ENCODE assay signal across 8 cellular contexts in genomic region chr5:43019615-43020293, GRCh38. TPM values are rescaled to one million over a fixed set of nuclear protein-coding genes. Genes with fewer than 3 reads are reported as not detected.
DNase-seq lines count a peak whose midpoint lies in the region; ATAC-seq, FAIRE-seq and TF ChIP-seq lines count a peak whose summit lies in the region.

No MANE protein-coding gene starts in this region.

- no peak overlapping the region for H3K56ac ChIP-seq in H1 (replicated peaks; ENCODE audit: insufficient read length, low read depth, low read length)

- H3K4me3 Mint-ChIP-seq in CD4-positive, CD25-positive, alpha-beta regulatory T cell = peak overlapping the region; percentile 99
- peak overlapping the region; percentile 96 to 99 (median 99) for H3K4me3 Mint-ChIP-seq in naive B cell
- H3K4me3 Mint-ChIP-seq in stimulated activated naive CD8-positive, alpha-beta T cell treated with anti-CD3 and anti-CD28 coated beads, Interleukin-15, amount 100 ng/mL, for 72 hours = peak overlapping the region; percentile 90 to 95

- CTCF ChIA-PET in H1 (lab: Charles Lee; ENCODE audit: partially characterized antibody) = interaction anchor here (0.7 to 3.9 kb wide), 18 partner anchors 9 to 210 kb away, joined by 3 to 25 read pairs (median 5); partner anchors contain the start of gene ZNF131

- no peaks in the 10 kb centered on the region for H3K9me3 ChIP-seq in CD4-positive, CD25-positive, alpha-beta regulatory T cell (ENCODE audit: control insufficient read depth in 2 of 2, low read length in 2 of 2)
- H3K9me3 ChIP-seq in H1 (ENCODE audit: insufficient read depth in 2 of 2, low read depth in 1 of 2, low read length in 1 of 2) = no peaks in the 10 kb centered on the region

- peak; percentile 37 to 71 (median 53) for TF ChIP-seq CTCF in H1 (IDR thresholded peaks at IDR 0.05; ENCODE audit: control extremely low read depth in 1 of 3, insufficient read depth in 1 of 3, low read depth in 1 of 3, low read length in 3 of 3)

- no peak overlapping the region for H4K8ac ChIP-seq in H1 (ENCODE audit: extremely low read depth, insufficient read depth, low read length)

- peaks cover 11% of the 10 kb centered on the region; the same call in 1 of the 2 replicates for H3K23me2 ChIP-seq in H1 (ENCODE audit: low read depth, low read length)

- H2BK15ac ChIP-seq in H1 (ENCODE audit: low read length) = no peak overlapping the region

- H2BK20ac ChIP-seq in H1 (ENCODE audit: low read length) = no peak overlapping the region

- no peak overlapping the region for H3K23ac ChIP-seq in H1 (ENCODE audit: insufficient read length)

- peaks cover 13% of the 10 kb centered on the region for H3K27me3 Mint-ChIP-seq in CD4-positive, CD25-positive, alpha-beta regulatory T cell
- H3K27me3 Mint-ChIP-seq in naive B cell = no peaks in the 10 kb centered on the region
- H3K27me3 Mint-ChIP-seq in stimulated activated naive CD8-positive, alpha-beta T cell treated with anti-CD3 and anti-CD28 coated beads, Interleukin-15, amount 100 ng/mL, for 72 hours = no peaks in the 10 kb centered on the region

- no peaks in the 10 kb centered on the region for H3K36me3 ChIP-seq in CD4-positive, CD25-positive, alpha-beta regulatory T cell (ENCODE audit: control insufficient read depth, insufficient read depth, low read length)
- H3K36me3 ChIP-seq in H1 (ENCODE audit: control insufficient read depth in 2 of 4, insufficient read depth in 4 of 4, low read length in 3 of 4) = no peaks in the 10 kb centered on the region

- peak; percentile 80 to 98 (median 91) for DNase-seq in CD4-positive, CD25-positive, alpha-beta regulatory T cell
- DNase-seq in NCI-H526 treated with DMSO at 0.1 percent for 48 hours (lab: John Stamatoyannopoulos, UW) (peak; percentile 94), H1 (ENCODE audit: low read depth in 1 of 2, low spot score in 2 of 2) (no peak), naive B cell (peak; percentile 87)
- peak; percentile 79 to 85 for DNase-seq in activated CD4-positive, alpha-beta T cell treated with anti-CD3 and anti-CD28 coated beads, Interleukin-2, amount 50 U/mL, for 4 hours
- DNase-seq in stimulated activated naive CD8-positive, alpha-beta T cell treated with anti-CD3 and anti-CD28 coated beads, Interleukin-15, amount 100 ng/mL, for 72 hours = peak; percentile 81 to 90

- H3K14ac ChIP-seq in H1 (ENCODE audit: insufficient read length) = no peak overlapping the region

- H4K91ac ChIP-seq in H1 (replicated peaks; ENCODE audit: insufficient read length, low read length) = no peak overlapping the region

- peak overlapping the region; percentile 97 for H3K4me3 ChIP-seq in CD4-positive, CD25-positive, alpha-beta regulatory T cell (ENCODE audit: low read depth, low read length)
- H3K4me3 ChIP-seq in H1 (ENCODE audit: extremely low read depth in 1 of 4, insufficient read depth in 2 of 4, low read depth in 3 of 4, low read length in 4 of 4) = peak overlapping the region in 1 of 4 experiments; percentile 16; a peak in 1 of 8 replicates

- peak in 1 of 2 experiments; percentile 29; a peak in 2 of 4 replicates for TF ChIP-seq RAD21 in H1 (IDR thresholded peaks at IDR 0.05 in 1 of 2, conservative IDR thresholded peaks at IDR 0.05 in 1 of 2; ENCODE audit: low read depth in 2 of 2, low read length in 2 of 2)

- H3K4me2 ChIP-seq in H1 (ENCODE audit: insufficient read depth in 1 of 2, low read depth in 2 of 2, low read length in 2 of 2) = peak overlapping the region; percentile 23 to 90; a peak in 2 of 4 replicates

- no peak overlapping the region for H2AK5ac ChIP-seq in H1 (ENCODE audit: low read depth, low read length)

- no peak overlapping the region for H4K5ac ChIP-seq in H1 (ENCODE audit: insufficient read length, low read depth, low read length)

- peak overlapping the region; percentile 96 for H3K27ac ChIP-seq in CD4-positive, CD25-positive, alpha-beta regulatory T cell (ENCODE audit: insufficient read depth, low read length, poor library complexity, severe bottlenecking)
- no peak overlapping the region for H3K27ac ChIP-seq in H1 (ENCODE audit: low read depth, low read length)

- no peaks in the 10 kb centered on the region for H3K9me3 Mint-ChIP-seq in CD4-positive, CD25-positive, alpha-beta regulatory T cell
- H3K9me3 Mint-ChIP-seq in naive B cell = peaks cover 0 to 3% (median 0%) of the 10 kb centered on the region in 7 donors
- H3K9me3 Mint-ChIP-seq in stimulated activated naive CD8-positive, alpha-beta T cell treated with anti-CD3 and anti-CD28 coated beads, Interleukin-15, amount 100 ng/mL, for 72 hours = no peaks in the 10 kb centered on the region

- peak; percentile 68 to 75 for ATAC-seq in CD4-positive, CD25-positive, alpha-beta regulatory T cell (ENCODE audit: low read depth in 2 of 2)
- ATAC-seq in GM19395 (IDR thresholded peaks at IDR 0.05; ENCODE audit: unreplicated experiment) (peak; percentile 79), HG03457 (IDR thresholded peaks at IDR 0.05; ENCODE audit: unreplicated experiment) (peak; percentile 69), naive B cell (ENCODE audit: low read depth in 2 of 2) (peak; percentile 64 to 69)
- ATAC-seq in stimulated activated naive CD8-positive, alpha-beta T cell treated with anti-CD3 and anti-CD28 coated beads, Interleukin-15, amount 100 ng/mL, for 72 hours = peak; percentile 80

- no peak overlapping the region for H3K4ac ChIP-seq in H1 (replicated peaks; ENCODE audit: insufficient read length, low read depth, low read length)

- H3K79me1 ChIP-seq in H1 (ENCODE audit: low read depth, low read length) = no peaks in the 10 kb centered on the region

- no peaks in the 10 kb centered on the region for H3K36me3 Mint-ChIP-seq in CD4-positive, CD25-positive, alpha-beta regulatory T cell
- H3K36me3 Mint-ChIP-seq in naive B cell = peaks cover 0 to 3% of the 10 kb centered on the region in 2 donors

- no peaks in the 10 kb centered on the region for H3K79me2 ChIP-seq in H1 (ENCODE audit: control insufficient read depth in 1 of 2, insufficient read depth in 2 of 2, low read length in 2 of 2)

- no peaks in the 10 kb centered on the region for H3K27me3 ChIP-seq in CD4-positive, CD25-positive, alpha-beta regulatory T cell (ENCODE audit: control insufficient read depth, insufficient read depth, low read length)
- peaks cover 49 to 97% (median 86%) of the 10 kb centered on the region in 4 experiments for H3K27me3 ChIP-seq in H1 (replicated peaks in 1 of 4; ENCODE audit: control insufficient read depth in 3 of 4, extremely low read depth in 1 of 4, insufficient read depth in 3 of 4, low read length in 3 of 4)

- no peak overlapping the region for H2AFZ ChIP-seq in H1 (ENCODE audit: low read length)

- peaks cover 6 to 59% (median 40%) of the 10 kb centered on the region in 4 donors for H3K4me1 Mint-ChIP-seq in CD4-positive, CD25-positive, alpha-beta regulatory T cell
- H3K4me1 Mint-ChIP-seq in naive B cell = peaks cover 38 to 43% (median 39%) of the 10 kb centered on the region in 3 donors
- peaks cover 32% of the 10 kb centered on the region for H3K4me1 Mint-ChIP-seq in stimulated activated naive CD8-positive, alpha-beta T cell treated with anti-CD3 and anti-CD28 coated beads, Interleukin-15, amount 100 ng/mL, for 72 hours

- H3K4me1 ChIP-seq in CD4-positive, CD25-positive, alpha-beta regulatory T cell (ENCODE audit: control insufficient read depth, insufficient read depth, low read length, poor library complexity, severe bottlenecking) = peaks cover 55% of the 10 kb centered on the region
- peaks cover 4 to 23% (median 12%) of the 10 kb centered on the region in 4 experiments; a peak in 6 of 7 replicates for H3K4me1 ChIP-seq in H1 (replicated peaks in 1 of 4; ENCODE audit: control insufficient read depth in 3 of 4, insufficient read depth in 4 of 4, low read length in 3 of 4)

- H2BK12ac ChIP-seq in H1 (ENCODE audit: low read depth, low read length) = no peak overlapping the region

- no peak overlapping the region for H3K9ac ChIP-seq in H1 (replicated peaks in 1 of 4; ENCODE audit: extremely low read depth in 1 of 4, low read depth in 3 of 4, low read length in 3 of 4)

- H2BK120ac ChIP-seq in H1 (replicated peaks; ENCODE audit: low read depth, low read length) = no peak overlapping the region

- no peak for TF ChIP-seq EP300 in H1 (IDR thresholded peaks at IDR 0.05; ENCODE audit: borderline replicate concordance in 1 of 2, low read depth in 2 of 2, low read length in 2 of 2)

- FAIRE-seq in H1 (lab: Jason Lieb, UNC) = no peak

- peak overlapping the region; percentile 99 to 100 (median 100) for H3K27ac Mint-ChIP-seq in CD4-positive, CD25-positive, alpha-beta regulatory T cell
- peak overlapping the region; percentile 99 to 100 (median 100) for H3K27ac Mint-ChIP-seq in naive B cell
- H3K27ac Mint-ChIP-seq in stimulated activated naive CD8-positive, alpha-beta T cell treated with anti-CD3 and anti-CD28 coated beads, Interleukin-15, amount 100 ng/mL, for 72 hours = peak overlapping the region; percentile 97 to 98

- H4K20me1 ChIP-seq in H1 (replicated peaks in 1 of 2; ENCODE audit: control insufficient read depth in 1 of 2, insufficient read depth in 2 of 2, low read length in 2 of 2) = peaks cover 9 to 16% of the 10 kb centered on the region in 2 experiments

- no peak for TF ChIP-seq POLR2A in H1 (IDR thresholded peaks at IDR 0.05; ENCODE audit: control extremely low read depth in 1 of 2, low read depth in 2 of 2, low read length in 2 of 2)

- POLR2A ChIA-PET in H1 (lab: Charles Lee; ENCODE audit: partially characterized antibody) = interaction anchor here (0.6 to 2.7 kb wide), 4 partner anchors 19 to 93 kb away, joined by 3 to 17 read pairs (median 6); no protein-coding TSS in a partner anchor

- WGBS in H1 (ENCODE audit: extremely low coverage in 1 of 2, insufficient coverage in 1 of 2, insufficient read length in 1 of 2, insufficient replicate concordance in 2 of 2, low coverage in 1 of 2, low lambda C conversion rate in 2 of 2, missing lambda C conversion rate in 1 of 2), 2 experiments = 5% methylated on average over 36 of the region's 36 CpGs; no CpG with 5 or more reads in 1 of the 2 experiments

- H2BK5ac ChIP-seq in H1 (ENCODE audit: low read depth, low read length) = no peak overlapping the region

- H3K18ac ChIP-seq in H1 (ENCODE audit: extremely low read depth, low read length) = no peak overlapping the region

TF ChIP-seq in H1, 55 proteins besides CTCF, POLR2A, EP300 and RAD21 (continues in another document):
- no peak for TF ChIP-seq CHD1 (IDR thresholded peaks at IDR 0.05; ENCODE audit: low read depth, low read length)

RNA-seq across cellular contexts. Expression of gene ANXA2R, which starts 20.4 kb away (rescaled TPM):
- total RNA-seq in CD4-positive, CD25-positive, alpha-beta regulatory T cell = 38.7 TPM
- polyA plus RNA-seq in CD4-positive, CD25-positive, alpha-beta regulatory T cell = 10 to 100 TPM; 35.8 to 69.7 (median 55.7) TPM
- 0.17 and 0.29 TPM in 2 replicates for total RNA-seq in H1 (2021; fragmentation: NEBNext Ultra II Directional; extraction: Animal tissue kit (Norgen Biotek cat#: 25700))
- 0.08 and 0.11 TPM in 2 replicates for polyA plus RNA-seq in H1 (2011; rRNA removed)
- 0.14 TPM for polyA plus RNA-seq in H1 (2011; cell fraction: cytosol; rRNA removed)
- 0.30 TPM for polyA plus RNA-seq in H1 (2011; cell fraction: nucleus; rRNA removed)
- polyA plus RNA-seq in H1 (2012, experiment 1 of 2) = 0.11 TPM in 1 of 4 replicates, not detected in the others
- polyA plus RNA-seq in H1 (2012, experiment 2 of 2) = not detected
- polyA plus RNA-seq in H1 (2013, experiment 1 of 2) = not detected
- polyA plus RNA-seq in H1 (2013, experiment 2 of 2) = 0.04 TPM
- polyA minus RNA-seq in H1 (2011; rRNA and poly(A)+ RNA removed) = 0.56 and 1.2 TPM in 2 replicates
- not detected for polyA minus RNA-seq in H1 (2011; cell fraction: cytosol; rRNA and poly(A)+ RNA removed)
- polyA minus RNA-seq in H1 (2011; cell fraction: nucleus; rRNA and poly(A)+ RNA removed) = 1.2 TPM
- 10 to 100 TPM; 22.2 to 46.4 (median 32.5) TPM for polyA plus RNA-seq in naive B cell (ENCODE audit: low read depth in 6 of 6)

Comparison
In these comparisons a context has a peak if more than half of its experiments do, and no peak if none do; other contexts are left out.
1. DNase-seq: peak in CD4-positive, CD25-positive, alpha-beta regulatory T cell (3 of 3), NCI-H526 treated with DMSO at 0.1 percent for 48 hours (single experiment), activated CD4-positive, alpha-beta T cell treated with anti-CD3 and anti-CD28 coated beads, Interleukin-2, amount 50 U/mL, for 4 hours (2 of 2), naive B cell (single experiment) and stimulated activated naive CD8-positive, alpha-beta T cell treated with anti-CD3 and anti-CD28 coated beads, Interleukin-15, amount 100 ng/mL, for 72 hours (2 of 2); none in H1 (0 of 2).
2. RNA of gene ANXA2R, which starts 20.4 kb away (polyA plus RNA-seq): 35.8 to 69.7 TPM in CD4-positive, CD25-positive, alpha-beta regulatory T cell and 22.2 to 46.4 TPM in naive B cell; 0.04 to 0.30 TPM in H1; every median in the first group is over 10 times any median in the second.
3. Peak in every context shown above with its lines, with median percentiles within 50 percentile points of each other: ATAC-seq, H3K27ac Mint-ChIP-seq and H3K4me3 Mint-ChIP-seq.